In genomic region chr13:113924184-113924583, GRCh38 we compare ENCODE assay signal across 16 cellular contexts. TPM values are rescaled to one million over a fixed set of nuclear protein-coding genes. Genes with fewer than 3 reads are reported as not detected.
DNase-seq lines count a peak whose midpoint lies in the region; TF ChIP-seq lines count a peak whose summit lies in the region.
"Had no signal": no experiment of that assay in that cellular context is flagged by ENCODE, and none has a peak within 500 bp of the region (broad histone marks: within the 10 kb centered on the region; RNA-seq: fewer than 3 reads in every experiment).

No MANE protein-coding gene starts in this region.

- peaks cover 8% of the 10 kb centered on the region for H3K9me3 ChIP-seq in WERI-Rb-1 (ENCODE audit: severe bottlenecking)

- TF ChIP-seq CTCF in WERI-Rb-1 (IDR thresholded peaks at IDR 0.05; ENCODE audit: low read depth, low read length): no peak

- H3K27me3 ChIP-seq in WERI-Rb-1 (ENCODE audit: insufficient read depth, low read depth, severe bottlenecking): no peaks in the 10 kb centered on the region

- H3K36me3 ChIP-seq in WERI-Rb-1: no peaks in the 10 kb centered on the region

- intact Hi-C loops in posterior vena cava (cut with DNase I): no loop called here

- H3K4me3 ChIP-seq in WERI-Rb-1 (ENCODE audit: low read depth, low read length): no peak overlapping the region

- no peak overlapping the region for H3K27ac ChIP-seq in WERI-Rb-1
- H3K27ac ChIP-seq: 22Rv1 had no signal

- DNase-seq in activated CD4-positive, alpha-beta T cell treated with anti-CD3 and anti-CD28 coated beads for 1 hour: peak; percentile 0
- no peak for DNase-seq in activated CD4-positive, alpha-beta T cell treated with anti-CD3 and anti-CD28 coated beads, Interleukin-2, amount 50 U/mL, for 1 hour
- DNase-seq in WERI-Rb-1 (peak; percentile 3), posterior vena cava (ENCODE audit: low spot score) (peak; percentile 19), ureter (ENCODE audit: low spot score) (peak; percentile 10), DMS114 treated with DMSO at 0.1 percent for 48 hours (lab: John Stamatoyannopoulos, UW; ENCODE audit: unreplicated experiment) (no peak), NCI-H774 (lab: John Stamatoyannopoulos, UW) (no peak)
- no peak for DNase-seq in activated T-cell treated with anti-CD3 and anti-CD28 coated beads, Interleukin-2, amount 50 U/mL, for 48 hours
- DNase-seq: CD8-positive, alpha-beta memory T cell; DMS53; GF-D8; HCEC 1CT had no signal

RNA-seq across cellular contexts. Expression of gene C13orf46, which starts 49.7 kb away (rescaled TPM):
- total RNA-seq in posterior vena cava (1 to 10 TPM; 1.2 to 1.9 TPM), ureter (7.5 TPM)
- total RNA-seq: Caco-2, H4, HepG2 had no signal

Comparison
In these comparisons a context has a peak if more than half of its experiments do, and no peak if none do; other contexts are left out.
1. DNase-seq: peak in activated CD4-positive, alpha-beta T cell treated with anti-CD3 and anti-CD28 coated beads for 1 hour (single experiment), WERI-Rb-1 (single experiment), posterior vena cava (single experiment) and ureter (single experiment); none in activated CD4-positive, alpha-beta T cell treated with anti-CD3 and anti-CD28 coated beads, Interleukin-2, amount 50 U/mL, for 1 hour (single experiment), activated T-cell treated with anti-CD3 and anti-CD28 coated beads, Interleukin-2, amount 50 U/mL, for 48 hours (0 of 2), DMS114 treated with DMSO at 0.1 percent for 48 hours (single experiment) and NCI-H774 (single experiment).